ENCODE assay signal across 11 cellular contexts in genomic region chr5:147481376-147481775, GRCh38. TPM values are rescaled to one million over a fixed set of nuclear protein-coding genes. Genes with fewer than 3 reads are reported as not detected.
DNase-seq lines count a peak whose midpoint lies in the region; ATAC-seq, FAIRE-seq and TF ChIP-seq lines count a peak whose summit lies in the region.
"Had no signal": no experiment of that assay in that cellular context is flagged by ENCODE, and none has a peak within 500 bp of the region (broad histone marks: within the 10 kb centered on the region; RNA-seq: fewer than 3 reads in every experiment).

No MANE protein-coding gene starts in this region.

- peak; percentile 51 for DNase-seq in MG63
- peak; percentile 33 for DNase-seq in endothelial cell of umbilical vein (ENCODE audit: low read depth, low spot score)
- DNase-seq in spleen, result no peak
- DNase-seq in activated CD4-positive, alpha-beta memory T cell treated with anti-CD3 and anti-CD28 coated beads for 36 hours, result no peak
- no peak for DNase-seq in OCI-LY7 (ENCODE audit: low spot score)
- DNase-seq in NCI-H1694 treated with DMSO at 0.1 percent for 48 hours (lab: John Stamatoyannopoulos, UW), result no peak
- DNase-seq: adrenal gland, head of caudate nucleus, naive B cell, NCI-H1105 treated with DMSO at 0.1 percent for 48 hours had no signal

- peak overlapping the region; percentile 98 for H3K27ac ChIP-seq in endothelial cell of umbilical vein (ENCODE audit: insufficient read depth, low read depth, low read length)
- H3K27ac ChIP-seq in spleen, result peak overlapping the region in 6 of 8 donors; percentile 48 to 79 (median 73)
- no peak overlapping the region for H3K27ac ChIP-seq in OCI-LY7 (ENCODE audit: low read depth, low read length, poor library complexity, severe bottlenecking)

- peak overlapping the region; percentile 83 for H3K9ac ChIP-seq in endothelial cell of umbilical vein (replicated peaks; ENCODE audit: extremely low read depth, insufficient read depth, low read length)

- no peaks in the 10 kb centered on the region for H3K27me3 Mint-ChIP-seq in activated CD4-positive, alpha-beta memory T cell treated with anti-CD3 and anti-CD28 coated beads for 36 hours

- no peak for FAIRE-seq in endothelial cell of umbilical vein (lab: Jason Lieb, UNC)

- TF ChIP-seq POLR2A in endothelial cell of umbilical vein (IDR thresholded peaks at IDR 0.05; ENCODE audit: low read depth, low read length), result no peak
- no peak for TF ChIP-seq POLR2A in spleen (IDR thresholded peaks at IDR 0.05)

- H3K79me2 ChIP-seq in endothelial cell of umbilical vein (ENCODE audit: control insufficient read depth, insufficient read depth, low read length) (peaks cover 50% of the 10 kb centered on the region), OCI-LY7 (ENCODE audit: insufficient read depth, low read depth, low read length) (no peaks in the 10 kb centered on the region)

- dilution Hi-C loops in endothelial cell of umbilical vein (cut with MboI; ENCODE audit: extremely low pct_ligation_motif_present, low sequenced_read_pairs), result no loop called here

- H3K36me3 ChIP-seq in MG63, result no peaks in the 10 kb centered on the region
- H3K36me3 ChIP-seq in endothelial cell of umbilical vein (ENCODE audit: control insufficient read depth in 2 of 2, extremely low read depth in 1 of 2, insufficient read depth in 2 of 2, low read length in 2 of 2), result no peaks in the 10 kb centered on the region
- no peaks in the 10 kb centered on the region for H3K36me3 ChIP-seq in spleen
- H3K36me3 ChIP-seq in OCI-LY7 (ENCODE audit: insufficient read depth, low read length), result no peaks in the 10 kb centered on the region
- H3K36me3 ChIP-seq: adrenal gland had no signal

- no peaks in the 10 kb centered on the region for H3K9me1 ChIP-seq in endothelial cell of umbilical vein (replicated peaks; ENCODE audit: control insufficient read depth, extremely low read depth, insufficient read depth, low read length)

- ATAC-seq in GM18909 (IDR thresholded peaks at IDR 0.05; ENCODE audit: poor library complexity, unreplicated experiment), result peak; percentile 15

- no peaks in the 10 kb centered on the region for H3K4me1 Mint-ChIP-seq in activated CD4-positive, alpha-beta memory T cell treated with anti-CD3 and anti-CD28 coated beads for 36 hours (ENCODE audit: low read depth)

- H3K4me1 ChIP-seq in endothelial cell of umbilical vein (ENCODE audit: control insufficient read depth, extremely low read depth, insufficient read depth, low read length) (peaks cover 65% of the 10 kb centered on the region), spleen (peaks cover 10 to 49% (median 29%) of the 10 kb centered on the region in 6 donors), OCI-LY7 (ENCODE audit: insufficient read depth, low read length, poor library complexity, severe bottlenecking) (peaks cover 4% of the 10 kb centered on the region)
- H3K4me1 ChIP-seq: adrenal gland had no signal

- H3K27ac Mint-ChIP-seq in activated CD4-positive, alpha-beta memory T cell treated with anti-CD3 and anti-CD28 coated beads for 36 hours, result no peak overlapping the region
- H3K27ac Mint-ChIP-seq: naive B cell had no signal

- no TSS peak for BruUV-seq in endothelial cell of umbilical vein (replicated peaks; lab: Mats Ljungman, UMichigan)
- BruUV-seq in OCI-LY7 (replicated peaks; lab: Mats Ljungman, UMichigan), result no TSS peak

- H3K4me3 Mint-ChIP-seq in activated CD4-positive, alpha-beta memory T cell treated with anti-CD3 and anti-CD28 coated beads for 36 hours, result no peak overlapping the region
- H3K4me3 Mint-ChIP-seq: naive B cell had no signal

- peaks cover 6% of the 10 kb centered on the region for H3K9me3 Mint-ChIP-seq in activated CD4-positive, alpha-beta memory T cell treated with anti-CD3 and anti-CD28 coated beads for 36 hours

- no peak for TF ChIP-seq CTCF in endothelial cell of umbilical vein (IDR thresholded peaks at IDR 0.05; ENCODE audit: extremely low read depth in 1 of 2, insufficient read depth in 1 of 2, low read depth in 1 of 2, low read length in 2 of 2)
- TF ChIP-seq CTCF in spleen (IDR thresholded peaks at IDR 0.05 in 8 of 11, conservative IDR thresholded peaks at IDR 0.05 in 3 of 11), result no peak
- TF ChIP-seq CTCF in OCI-LY7 (conservative IDR thresholded peaks at IDR 0.05; ENCODE audit: low read length), result no peak

- H4K20me1 ChIP-seq in endothelial cell of umbilical vein (replicated peaks; ENCODE audit: control insufficient read depth, extremely low read depth, insufficient read depth, low read length) (no peaks in the 10 kb centered on the region), OCI-LY7 (ENCODE audit: insufficient read depth, low read length) (no peaks in the 10 kb centered on the region)

- H3K27me3 ChIP-seq in MG63 (no peaks in the 10 kb centered on the region), endothelial cell of umbilical vein (ENCODE audit: control insufficient read depth in 2 of 2, insufficient read depth in 2 of 2, low read length in 2 of 2) (no peaks in the 10 kb centered on the region), spleen (replicated peaks in 1 of 7) (no peaks in the 10 kb centered on the region)
- H3K27me3 ChIP-seq: adrenal gland had no signal

- CTCF ChIA-PET in endothelial cell of umbilical vein (lab: Charles Lee) (interaction anchor here (0.9 to 4.6 kb wide), 7 partner anchors 10 to 292 kb away, joined by 4 to 23 read pairs (median 5); partner anchors contain the start of gene DPYSL3), OCI-LY7 (lab: Charles Lee; ENCODE audit: unreplicated experiment) (no interaction called here)
- CTCF ChIA-PET in activated CD4-positive, alpha-beta memory T cell treated with anti-CD3 and anti-CD28 coated beads for 36 hours (lab: Charles Lee), result no interaction called here

- H3K9me3 ChIP-seq in MG63 (peaks cover 2% of the 10 kb centered on the region; the same call in 1 of the 2 replicates), endothelial cell of umbilical vein (replicated peaks; ENCODE audit: control insufficient read depth, insufficient read depth, low read length) (no peaks in the 10 kb centered on the region), spleen (no peaks in the 10 kb centered on the region), OCI-LY7 (ENCODE audit: low read length) (no peaks in the 10 kb centered on the region)
- H3K9me3 ChIP-seq: adrenal gland had no signal

- H2AFZ ChIP-seq in endothelial cell of umbilical vein (ENCODE audit: low read depth, low read length) (no peak overlapping the region), OCI-LY7 (ENCODE audit: low read length) (no peak overlapping the region)

- 45 to 88% (median 61%) methylated on average over 1 of the region's 1 CpG; no CpG with 5 or more reads in 1 of the 5 donors for WGBS in spleen, 5 donors

- H3K4me2 ChIP-seq in endothelial cell of umbilical vein (ENCODE audit: insufficient read depth, low read length) (peak overlapping the region; percentile 63), OCI-LY7 (ENCODE audit: low read length) (no peak overlapping the region)

- intact Hi-C loops in endothelial cell of umbilical vein (cut with micrococcal nuclease) (loop anchor here (10.0 kb wide), 1 partner anchor 903 kb away; the partner anchor contains the start of gene FBXO38), spleen (cut with DNase I; ENCODE audit: low total_unique reads) (no loop called here), OCI-LY7 (cut with micrococcal nuclease; ENCODE audit: unreplicated experiment) (no loop called here)
- intact Hi-C loops in activated CD4-positive, alpha-beta memory T cell treated with anti-CD3 and anti-CD28 coated beads for 36 hours (cut with micrococcal nuclease), result no loop called here

- POLR2A ChIA-PET in endothelial cell of umbilical vein (lab: Charles Lee), result no interaction called here
- POLR2A ChIA-PET in activated CD4-positive, alpha-beta memory T cell treated with anti-CD3 and anti-CD28 coated beads for 36 hours (lab: Charles Lee), result no interaction called here
- POLR2A ChIA-PET in OCI-LY7 (lab: Charles Lee), result interaction anchor here (0.5 kb wide), 1 partner anchor 971 kb away, joined by 3 read pairs; no protein-coding TSS in a partner anchor

- H3K4me3 ChIP-seq in MG63 (no peak overlapping the region), endothelial cell of umbilical vein (replicated peaks in 1 of 3; ENCODE audit: insufficient read depth in 1 of 3, low read depth in 1 of 3, low read length in 3 of 3) (no peak overlapping the region), spleen (no peak overlapping the region), OCI-LY7 (ENCODE audit: low read depth, low read length, poor library complexity, severe bottlenecking) (no peak overlapping the region)
- H3K4me3 ChIP-seq: adrenal gland had no signal

- no peaks in the 10 kb centered on the region for H3K36me3 Mint-ChIP-seq in activated CD4-positive, alpha-beta memory T cell treated with anti-CD3 and anti-CD28 coated beads for 36 hours

- no peaks in the 10 kb centered on the region for H3K9me2 ChIP-seq in OCI-LY7 (ENCODE audit: insufficient read depth, low read length)

TF ChIP-seq in endothelial cell of umbilical vein, 7 proteins besides CTCF, POLR2A, EP300 and RAD21:
- TF ChIP-seq GATA2 (IDR thresholded peaks at IDR 0.05; ENCODE audit: insufficient read depth, insufficient read length, low read depth, low read length) (no peak), EZH2 (IDR thresholded peaks at IDR 0.05; ENCODE audit: borderline replicate concordance, low read depth, low read length, severe bottlenecking) (no peak), MAX (IDR thresholded peaks at IDR 0.05; ENCODE audit: insufficient read depth, insufficient read length) (no peak), POLR2AphosphoS5 (IDR thresholded peaks at IDR 0.05; ENCODE audit: insufficient read depth, low read depth, low read length) (no peak), JUN (IDR thresholded peaks at IDR 0.05; ENCODE audit: borderline replicate concordance, insufficient read depth, insufficient read length, low read depth) (no peak)

RNA-seq across cellular contexts. Expression of gene DPYSL3, which starts 28.5 kb away (rescaled TPM):
- 84.1 and 90.7 TPM in 2 replicates for total RNA-seq in MG63 (2014; rRNA removed; shearing (Covaris generic); ENCODE audit: low replicate concordance)
- 142 and 146 TPM in 2 replicates for total RNA-seq in endothelial cell of umbilical vein
- polyA plus RNA-seq in endothelial cell of umbilical vein, result 80.3 and 81.6 TPM in 2 replicates
- polyA plus RNA-seq in endothelial cell of umbilical vein (2011; cell fraction: cytosol; rRNA removed), result 88.1 and 93.4 TPM in 2 replicates
- 165 and 213 TPM in 2 replicates for polyA plus RNA-seq in endothelial cell of umbilical vein (2011; cell fraction: nucleus; rRNA removed)
- 70.9 and 78.2 TPM in 2 replicates for polyA plus RNA-seq in endothelial cell of umbilical vein (2012)
- polyA minus RNA-seq in endothelial cell of umbilical vein, result 154 and 180 TPM in 2 replicates
- polyA minus RNA-seq in endothelial cell of umbilical vein (2011; cell fraction: cytosol; rRNA and poly(A)+ RNA removed), result not detected
- polyA minus RNA-seq in endothelial cell of umbilical vein (2011; cell fraction: nucleus; rRNA and poly(A)+ RNA removed), result 111 and 158 TPM in 2 replicates
- 10 to 100 TPM; 38.4 to 58.2 (median 46.7) TPM for total RNA-seq in spleen
- polyA plus RNA-seq in spleen, result 10 to 100 TPM in 2 of 3 donors, 1 to 10 TPM in 1; 10.0 to 20.5 (median 15.9) TPM
- not detected for total RNA-seq in activated CD4-positive, alpha-beta memory T cell treated with anti-CD3 and anti-CD28 coated beads for 36 hours
- total RNA-seq in OCI-LY7 (2014; rRNA removed; shearing (Covaris generic)), result 0.70 TPM in 1 of 2 replicates, not detected in the other
- not detected in 2 replicates for total RNA-seq in OCI-LY7 (2022)

Comparison
In these comparisons a context has a peak if more than half of its experiments do, and no peak if none do; other contexts are left out.
1. DNase-seq: peak in MG63 (single experiment) and endothelial cell of umbilical vein (single experiment); none in spleen (single experiment), activated CD4-positive, alpha-beta memory T cell treated with anti-CD3 and anti-CD28 coated beads for 36 hours (single experiment), OCI-LY7 (single experiment) and NCI-H1694 treated with DMSO at 0.1 percent for 48 hours (single experiment).
2. RNA of gene DPYSL3, which starts 28.5 kb away (total RNA-seq): 142 to 146 TPM in endothelial cell of umbilical vein, 84.1 to 90.7 TPM in MG63 and 38.4 to 58.2 TPM in spleen; not detected in activated CD4-positive, alpha-beta memory T cell treated with anti-CD3 and anti-CD28 coated beads for 36 hours and 0.70 TPM in OCI-LY7; every median in the first group is over 10 times any median in the second.